In genomic region chr20:45783656-45784294, GRCh38 we compare ENCODE assay signal across 14 cellular contexts. TPM values are rescaled to one million over a fixed set of nuclear protein-coding genes. Genes with fewer than 3 reads are reported as not detected.
DNase-seq lines count a peak whose midpoint lies in the region; ATAC-seq, FAIRE-seq and TF ChIP-seq lines count a peak whose summit lies in the region.
"Had no signal": no experiment of that assay in that cellular context is flagged by ENCODE, and none has a peak within 500 bp of the region (broad histone marks: within the 10 kb centered on the region; RNA-seq: fewer than 3 reads in every experiment).

No MANE protein-coding gene starts in this region.

- RAD21 ChIA-PET in HCT116 (lab: Charles Lee; ENCODE audit: low non-redundant PET in 1 of 2, low total read pairs in 2 of 2, uncharacterized antibody in 2 of 2, unreplicated experiment in 2 of 2) = interaction anchor here in 1 of 2 experiments (1.0 kb wide), 1 partner anchor 12 kb away, joined by 3 read pairs; no protein-coding TSS in a partner anchor

- H3K27me3 ChIP-seq in HCT116 (ENCODE audit: insufficient read depth, low read length) (no peaks in the 10 kb centered on the region), rectal smooth muscle tissue (ENCODE audit: control insufficient read depth, insufficient read depth, low read length) (no peaks in the 10 kb centered on the region), SJCRH30 (peaks cover 14% of the 10 kb centered on the region)

- no peak overlapping the region for H3K27ac Mint-ChIP-seq in WTC11
- H3K27ac Mint-ChIP-seq: effector memory CD8-positive, alpha-beta T cell; mesothelial cell of epicardium; T-helper 2 cell treated with Interferon-gamma antibody and Interleukin-4, amounts not matched to agents 5 μg/mL and 100 μg/mL, for 36 hours had no signal

- POLR2A ChIA-PET in HCT116 (lab: Charles Lee) (no interaction called here), WTC11 (lab: Charles Lee) (no interaction called here)

- FAIRE-seq in HTR-8/SVneo (lab: Jason Lieb, UNC) = no peak

- H3K4me1 Mint-ChIP-seq in WTC11 = no peaks in the 10 kb centered on the region

- H3K27ac ChIP-seq in HCT116 (ENCODE audit: low read depth, low read length) = peak overlapping the region; percentile 90; the same call in 1 of the 2 replicates
- H3K27ac ChIP-seq in rectal smooth muscle tissue (ENCODE audit: low read depth, low read length) = peak overlapping the region; percentile 75
- no peak overlapping the region for H3K27ac ChIP-seq in SJCRH30

- no peaks in the 10 kb centered on the region for H3K36me3 Mint-ChIP-seq in WTC11
- H3K36me3 Mint-ChIP-seq: CD4-positive, alpha-beta memory T cell; mesothelial cell of epicardium had no signal

- no peaks in the 10 kb centered on the region for H3K27me3 Mint-ChIP-seq in WTC11 (ENCODE audit: low read depth)
- H3K27me3 Mint-ChIP-seq: effector memory CD8-positive, alpha-beta T cell had no signal

- CTCF ChIA-PET in HCT116 (lab: Charles Lee) (interaction anchor here (0.8 to 1.4 kb wide), 2 partner anchors 12 to 15 kb away, joined by 3 to 4 read pairs; no protein-coding TSS in a partner anchor), WTC11 (lab: Charles Lee) (interaction anchor here (0.5 to 1.7 kb wide), 3 partner anchors 12 to 460 kb away, joined by 3 to 15 read pairs (median 3); no protein-coding TSS in a partner anchor)

- H3K79me2 ChIP-seq in HCT116 (ENCODE audit: insufficient read depth, low read length) = no peaks in the 10 kb centered on the region

- DNase-seq in HCT116 (ENCODE audit: low read depth, low spot score) = no peak
- DNase-seq in WTC11 (ENCODE audit: low spot score) = no peak
- DNase-seq in left cardiac atrium = peak; percentile 40
- no peak for DNase-seq in sciatic nerve (ENCODE audit: low spot score)
- DNase-seq in HTR-8/SVneo (ENCODE audit: insufficient read length, low spot score) = no peak
- no peak for DNase-seq in SJCRH30
- no peak for DNase-seq in SHP77 (lab: John Stamatoyannopoulos, UW)
- DNase-seq: CD4-positive, alpha-beta memory T cell; effector memory CD8-positive, alpha-beta T cell; GOT3; NCI-H1436 had no signal

- no peak overlapping the region for H3K4me3 ChIP-seq in HCT116 (replicated peaks in 1 of 2; ENCODE audit: low read depth in 1 of 2, low read length in 2 of 2)
- H3K4me3 ChIP-seq in rectal smooth muscle tissue (ENCODE audit: low read length) = no peak overlapping the region
- no peak overlapping the region for H3K4me3 ChIP-seq in SJCRH30

- no peaks in the 10 kb centered on the region for H3K9me2 ChIP-seq in HCT116 (ENCODE audit: insufficient read depth)

- no TSS peak for BruUV-seq in HCT116 (replicated peaks; lab: Mats Ljungman, UMichigan)

- TF ChIP-seq POLR2A in HCT116 (IDR thresholded peaks at IDR 0.05; ENCODE audit: borderline replicate concordance, extremely low read depth, insufficient read depth, insufficient read length) = no peak

- no peak for ATAC-seq in HCT116
- peak; percentile 32 for ATAC-seq in WTC11
- ATAC-seq in left cardiac atrium = peak in 1 of 2 donors; percentile 25
- no peak for ATAC-seq in sciatic nerve

- no peak overlapping the region for H3K9ac ChIP-seq in HCT116 (ENCODE audit: low read length)
- no peak overlapping the region for H3K9ac ChIP-seq in rectal smooth muscle tissue (ENCODE audit: low read length)

- peak overlapping the region; percentile 64 for H3K4me2 ChIP-seq in HCT116 (ENCODE audit: low read length)

- no peaks in the 10 kb centered on the region for H4K20me1 ChIP-seq in HCT116 (ENCODE audit: insufficient read depth)

- intact Hi-C loops in HCT116 (cut with micrococcal nuclease) = no loop called here
- intact Hi-C loops in left cardiac atrium (cut with DNase I) = no loop called here
- intact Hi-C loops in sciatic nerve (cut with DNase I) = no loop called here

- TF ChIP-seq CTCF in HCT116 (IDR thresholded peaks at IDR 0.05 in 2 of 3, conservative IDR thresholded peaks at IDR 0.05 in 1 of 3; ENCODE audit: borderline replicate concordance in 1 of 3, insufficient read depth in 1 of 3, low read depth in 2 of 3, low read length in 2 of 3) = no peak
- no peak for TF ChIP-seq CTCF in WTC11 (IDR thresholded peaks at IDR 0.05)

- no peak overlapping the region for H3K4me3 Mint-ChIP-seq in WTC11
- H3K4me3 Mint-ChIP-seq: CD4-positive, alpha-beta memory T cell; effector memory CD8-positive, alpha-beta T cell; mesothelial cell of epicardium; T-helper 2 cell treated with Interferon-gamma antibody and Interleukin-4, amounts not matched to agents 5 μg/mL and 100 μg/mL, for 36 hours had no signal

- H3K9me3 Mint-ChIP-seq in WTC11 = no peaks in the 10 kb centered on the region
- H3K9me3 Mint-ChIP-seq: effector memory CD8-positive, alpha-beta T cell; mesothelial cell of epicardium; T-helper 2 cell treated with Interferon-gamma antibody and Interleukin-4, amounts not matched to agents 5 μg/mL and 100 μg/mL, for 36 hours had no signal

- H3K9me3 ChIP-seq in HCT116 (ENCODE audit: control insufficient read depth in 1 of 2, insufficient read depth in 1 of 2, low read depth in 1 of 2, low read length in 2 of 2) (no peaks in the 10 kb centered on the region), SJCRH30 (replicated peaks) (no peaks in the 10 kb centered on the region)

- H2AFZ ChIP-seq in HCT116 (ENCODE audit: low read depth, low read length, poor library complexity, severe bottlenecking) = no peak overlapping the region

- no peak for TF ChIP-seq RAD21 in HCT116 (IDR thresholded peaks at IDR 0.05; ENCODE audit: low read depth)

- H3K4me1 ChIP-seq in HCT116 (ENCODE audit: control insufficient read depth in 1 of 2, insufficient read depth in 2 of 2, low read length in 2 of 2) (peaks cover 53 to 61% of the 10 kb centered on the region in 2 experiments), rectal smooth muscle tissue (ENCODE audit: control insufficient read depth, insufficient read depth, low read length) (peaks cover 35% of the 10 kb centered on the region), SJCRH30 (peaks cover 41% of the 10 kb centered on the region)

- H3K36me3 ChIP-seq in HCT116 (ENCODE audit: control insufficient read depth in 1 of 2, insufficient read depth in 2 of 2, low read length in 2 of 2) = no peaks in the 10 kb centered on the region
- H3K36me3 ChIP-seq in rectal smooth muscle tissue (ENCODE audit: control insufficient read depth, insufficient read depth, low read length) = no peaks in the 10 kb centered on the region
- H3K36me3 ChIP-seq in SJCRH30 = no peaks in the 10 kb centered on the region

TF ChIP-seq in HCT116, 20 proteins besides CTCF, POLR2A, EP300 and RAD21 (continues in another document):
- TF ChIP-seq EGR1 (IDR thresholded peaks at IDR 0.05; ENCODE audit: low read depth) (no peak), CBX3 (IDR thresholded peaks at IDR 0.05; ENCODE audit: low read depth) (no peak), MAX (IDR thresholded peaks at IDR 0.05) (no peak)

TF ChIP-seq in WTC11, 78 proteins besides CTCF, POLR2A, EP300 and RAD21 (continues in another document):
- TF ChIP-seq GTF2I (CRISPR knock-in tag; conservative IDR thresholded peaks at IDR 0.05) = no peak
- no peak for TF ChIP-seq SMAD4 (CRISPR knock-in tag; IDR thresholded peaks at IDR 0.05)
- no peak for TF ChIP-seq E2F1 (CRISPR knock-in tag; IDR thresholded peaks at IDR 0.05)
- TF ChIP-seq ZNF263 (CRISPR knock-in tag; IDR thresholded peaks at IDR 0.05; ENCODE audit: low read depth) = no peak
- TF ChIP-seq ZNF396 (CRISPR knock-in tag; IDR thresholded peaks at IDR 0.05; ENCODE audit: borderline replicate concordance) = no peak

RNA-seq across cellular contexts. Expression of gene WFDC3, which starts 7.9 kb away (rescaled TPM):
- total RNA-seq in HCT116 (2021; ENCODE audit: unreplicated experiment) (4.7 TPM), WTC11 (2021) (not detected in 3 replicates), left cardiac atrium (under 1 TPM in 1 of 2 donors, not detected in 1; 0.39 TPM), sciatic nerve (1.5 TPM)
- polyA plus RNA-seq in HCT116 (2012) = 9.4 and 12.7 TPM in 2 replicates
- 0.12 and 0.73 TPM in 2 replicates for total RNA-seq in SJCRH30 (2014; rRNA removed; shearing (Covaris generic))
- total RNA-seq: CD4-positive, alpha-beta memory T cell; mesothelial cell of epicardium had no signal
- polyA plus RNA-seq: CD4-positive, alpha-beta memory T cell had no signal

RNA-seq across cellular contexts. Expression of gene DNTTIP1, which starts 8.0 kb away (rescaled TPM):
- total RNA-seq in HCT116 (2021; ENCODE audit: unreplicated experiment) (61.0 TPM), WTC11 (2021) (34.2 to 35.7 TPM (median 35.1 TPM) in 3 replicates), left cardiac atrium (10 to 100 TPM; 18.2 to 18.9 TPM), sciatic nerve (20.5 TPM)
- 116 and 151 TPM in 2 replicates for polyA plus RNA-seq in HCT116 (2012)
- 54.8 and 59.1 TPM in 2 replicates for total RNA-seq in SJCRH30 (2014; rRNA removed; shearing (Covaris generic))

RNA-seq across cellular contexts. Expression of gene UBE2C, which starts 28.7 kb away (rescaled TPM):
- total RNA-seq in HCT116 (2021; ENCODE audit: unreplicated experiment) (205 TPM), WTC11 (2021) (249 to 251 TPM (median 249 TPM) in 3 replicates), left cardiac atrium (1 to 10 TPM in 1 of 2 donors, under 1 TPM in 1; 0.73 to 1.6 TPM), sciatic nerve (0.80 TPM)
- polyA plus RNA-seq in HCT116 (2012) = 231 and 356 TPM in 2 replicates
- total RNA-seq in SJCRH30 (2014; rRNA removed; shearing (Covaris generic)) = 612 and 615 TPM in 2 replicates

RNA-seq across cellular contexts. Expression of gene TNNC2, which starts 43.3 kb away (rescaled TPM):
- total RNA-seq in HCT116 (2021; ENCODE audit: unreplicated experiment) (not detected), WTC11 (2021) (2.7 to 3.6 TPM (median 3.0 TPM) in 3 replicates), left cardiac atrium (under 1 TPM in 1 of 2 donors, not detected in 1; 0.32 TPM), sciatic nerve (0.89 TPM)
- polyA plus RNA-seq in HCT116 (2012) = 0.09 and 0.52 TPM in 2 replicates
- 0.73 and 0.75 TPM in 2 replicates for total RNA-seq in SJCRH30 (2014; rRNA removed; shearing (Covaris generic))
- total RNA-seq: CD4-positive, alpha-beta memory T cell had no signal

RNA-seq across cellular contexts. Expression of gene SNX21, which starts 49.8 kb away (rescaled TPM):
- total RNA-seq in HCT116 (2021; ENCODE audit: unreplicated experiment) = 11.9 TPM
- 9.4 and 9.8 TPM in 2 replicates for polyA plus RNA-seq in HCT116 (2012)
- 17.9 to 23.1 TPM (median 21.7 TPM) in 3 replicates for total RNA-seq in WTC11 (2021)
- 10 to 100 TPM; 23.2 to 30.2 TPM for total RNA-seq in left cardiac atrium
- total RNA-seq in sciatic nerve = 52.6 TPM
- total RNA-seq in SJCRH30 (2014; rRNA removed; shearing (Covaris generic)) = 17.1 and 18.3 TPM in 2 replicates

Comparison
In these comparisons a context has a peak if more than half of its experiments do, and no peak if none do; other contexts are left out.
1. RNA of gene UBE2C, which starts 28.7 kb away (total RNA-seq): 612 to 615 TPM in SJCRH30, 249 to 251 TPM in WTC11 and 205 TPM in HCT116 (single experiment); 0.73 to 1.6 TPM in left cardiac atrium and 0.80 TPM in sciatic nerve (single experiment); every median in the first group is over 10 times any median in the second.